27 cellular contexts compared by ENCODE assay signal in the genomic region with DNA sequence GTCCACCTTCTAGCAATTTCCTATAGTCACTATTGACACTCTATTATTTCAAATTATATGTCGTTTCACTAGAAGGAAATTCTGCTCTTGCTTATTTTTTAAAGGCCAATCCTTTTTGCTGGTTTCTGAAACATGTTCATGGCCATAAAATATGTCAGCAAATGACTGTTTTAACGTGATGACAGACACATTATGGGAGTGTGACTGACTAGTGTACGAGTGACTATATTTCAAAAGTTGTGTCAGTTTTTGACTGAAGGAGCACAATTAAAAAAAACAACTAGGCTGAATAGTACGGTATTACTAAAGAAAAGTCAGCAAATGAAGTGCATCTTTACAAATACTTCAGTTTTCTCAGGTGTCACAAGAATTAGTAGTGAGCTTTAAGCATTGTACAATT.
"Had no signal": no experiment of that assay in that cellular context is flagged by ENCODE, and none has a peak within 500 bp of the region (broad histone marks: within the 10 kb centered on the region; RNA-seq: fewer than 3 reads in every experiment).

No MANE protein-coding gene starts in this region.

- H3K9me3 ChIP-seq: stomach, suprapubic skin, testis, thoracic aorta, thyroid gland, tibial artery, transverse colon, upper lobe of left lung, upper lobe of right lung, uterus, vagina had no signal

- H3K27me3 ChIP-seq: stomach, suprapubic skin, testis, thyroid gland, tibial artery, tibial nerve, transverse colon, upper lobe of left lung, upper lobe of right lung, uterus, vagina had no signal

- H3K4me3 ChIP-seq: stomach, suprapubic skin, testis, thoracic aorta, thyroid gland, tibial artery, tibial nerve, transverse colon, upper lobe of left lung, upper lobe of right lung, uterus, vagina had no signal

- DNase-seq: stimulated activated CD4-positive, alpha-beta T cell treated with anti-CD3 and anti-CD28 coated beads, Interleukin-2, amount 100 ng/mL, for 48 hours; stimulated activated CD4-positive, alpha-beta T cell treated with anti-CD3 and anti-CD28 coated beads, Interleukin-4, amount 100 ng/mL, for 1 hour; stimulated activated CD4-positive, alpha-beta T cell treated with anti-CD3 and anti-CD28 coated beads, Interleukin-4, amount 100 ng/mL, for 24 hours; stimulated activated CD4-positive, alpha-beta T cell treated with anti-CD3 and anti-CD28 coated beads, Interleukin-4, amount 100 ng/mL, for 4 hours; stimulated activated CD8-positive, alpha-beta memory T cell treated with anti-CD3 and anti-CD28 coated beads, Interleukin-4, amount 100 ng/mL, for 48 hours; stimulated activated naive B cell treated with anti-CD40 and anti-IgM and Interleukin-4, amounts not matched to agents 10 μg/mL and 1 μg/mL and 100 μg/mL, for 72 hours; stimulated activated naive CD4-positive, alpha-beta T cell; stimulated activated naive CD4-positive, alpha-beta T cell treated with Interleukin-2 at 50 U/mL for 16 hours; stimulated activated naive CD8-positive, alpha-beta T cell treated with anti-CD3 and anti-CD28 coated beads, Interleukin-15, amount 100 ng/mL, for 72 hours; stimulated activated naive CD8-positive, alpha-beta T cell treated with anti-CD3 and anti-CD28 coated beads, Interleukin-15, Interleukin-2, amounts not matched to agents 100 U/mL and 50 U/mL, for 24 hours; stomach; substantia nigra; testis; thyroid gland; tibial artery; transverse colon; trophoblast cell; upper lobe of left lung; upper lobe of right lung; uterus had no signal

- FAIRE-seq: urothelium cell line had no signal

- ATAC-seq: stimulated activated effector memory CD8-positive, alpha-beta T cell treated with anti-CD3 and anti-CD28 coated beads, Interleukin-12 subunit alpha, Interleukin-12 subunit beta, amount 100 ng/mL, for 72 hours; stimulated activated memory B cell treated with anti-CD40 and anti-IgM and Interleukin-4, amounts not matched to agents 10 μg/mL and 1 μg/mL and 100 μg/mL, for 72 hours; stimulated activated naive B cell treated with anti-CD40 and anti-IgM and Interleukin-4, amounts not matched to agents 10 μg/mL and 1 μg/mL and 100 μg/mL, for 72 hours; stimulated activated naive CD8-positive, alpha-beta T cell treated with anti-CD3 and anti-CD28 coated beads, Interleukin-15, amount 100 ng/mL, for 72 hours; stimulated activated naive CD8-positive, alpha-beta T cell treated with anti-CD3 and anti-CD28 coated beads, Interleukin-15, Interleukin-2, amounts not matched to agents 100 U/mL and 50 U/mL, for 24 hours; upper lobe of right lung had no signal

- H3K27ac ChIP-seq: stomach, suprapubic skin, testis, thoracic aorta, thyroid gland, tibial artery, tibial nerve, transverse colon, upper lobe of left lung, upper lobe of right lung, uterus, vagina had no signal

- H3K36me3 ChIP-seq: stomach, suprapubic skin, thoracic aorta, thyroid gland, tibial artery, tibial nerve, transverse colon, upper lobe of left lung, upper lobe of right lung, uterus, vagina had no signal

- H3K4me1 ChIP-seq: stomach, suprapubic skin, testis, thyroid gland, tibial artery, tibial nerve, transverse colon, upper lobe of left lung, upper lobe of right lung, uterus, vagina had no signal
